2 cellular contexts compared by ENCODE assay signal in genomic region chr14:102314242-102315011, GRCh38.
A peak's percentile ranks its signal among the peaks of the same experiment; 100 is the strongest.
TF ChIP-seq lines count a peak whose summit lies in the region.

No MANE protein-coding gene starts in this region.

TF ChIP-seq in IMR-90, 13 proteins besides CTCF, POLR2A, EP300 and RAD21:
- TF ChIP-seq RCOR1 (IDR thresholded peaks at IDR 0.05; ENCODE audit: insufficient replicate concordance, low read length) = no peak
- TF ChIP-seq RFX5 (IDR thresholded peaks at IDR 0.05; ENCODE audit: low read depth, low read length) = no peak
- no peak for TF ChIP-seq CEBPB (IDR thresholded peaks at IDR 0.05; ENCODE audit: low read depth, low read length)
- no peak for TF ChIP-seq CHD1 (IDR thresholded peaks at IDR 0.05; ENCODE audit: low read depth, low read length)
- TF ChIP-seq, protein P1, sequence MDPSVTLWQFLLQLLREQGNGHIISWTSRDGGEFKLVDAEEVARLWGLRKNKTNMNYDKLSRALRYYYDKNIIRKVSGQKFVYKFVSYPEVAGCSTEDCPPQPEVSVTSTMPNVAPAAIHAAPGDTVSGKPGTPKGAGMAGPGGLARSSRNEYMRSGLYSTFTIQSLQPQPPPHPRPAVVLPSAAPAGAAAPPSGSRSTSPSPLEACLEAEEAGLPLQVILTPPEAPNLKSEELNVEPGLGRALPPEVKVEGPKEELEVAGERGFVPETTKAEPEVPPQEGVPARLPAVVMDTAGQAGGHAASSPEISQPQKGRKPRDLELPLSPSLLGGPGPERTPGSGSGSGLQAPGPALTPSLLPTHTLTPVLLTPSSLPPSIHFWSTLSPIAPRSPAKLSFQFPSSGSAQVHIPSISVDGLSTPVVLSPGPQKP (IDR thresholded peaks at IDR 0.05; ENCODE audit: borderline replicate concordance, low read depth, low read length) = no peak
- TF ChIP-seq SMC3 (IDR thresholded peaks at IDR 0.05; ENCODE audit: low read depth, low read length) = peak; percentile 82
- peak; percentile 76 for TF ChIP-seq BHLHE40 (IDR thresholded peaks at IDR 0.05; ENCODE audit: low read depth, low read length)
- TF ChIP-seq MAZ (IDR thresholded peaks at IDR 0.05; ENCODE audit: borderline replicate concordance, low read depth, low read length) = peak; percentile 38; the same call in 1 of the 2 replicates
- peak; percentile 99 for TF ChIP-seq MXI1 (IDR thresholded peaks at IDR 0.05; ENCODE audit: borderline replicate concordance, low read depth, low read length)
- peak; percentile 85 for TF ChIP-seq USF2 (IDR thresholded peaks at IDR 0.05; ENCODE audit: low read depth, low read length)
- TF ChIP-seq FOS (IDR thresholded peaks at IDR 0.05; ENCODE audit: low read depth, low read length) = no peak
- no peak for TF ChIP-seq MAFK (IDR thresholded peaks at IDR 0.05; ENCODE audit: low read depth, low read length)
- TF ChIP-seq NFE2L2 (IDR thresholded peaks at IDR 0.05; ENCODE audit: low read depth, low read length) = no peak
TF ChIP-seq in IMR-90: peak in this region for 5.

TF ChIP-seq in neural cell, 6 proteins besides CTCF, POLR2A, EP300 and RAD21:
- TF ChIP-seq, protein P2, sequence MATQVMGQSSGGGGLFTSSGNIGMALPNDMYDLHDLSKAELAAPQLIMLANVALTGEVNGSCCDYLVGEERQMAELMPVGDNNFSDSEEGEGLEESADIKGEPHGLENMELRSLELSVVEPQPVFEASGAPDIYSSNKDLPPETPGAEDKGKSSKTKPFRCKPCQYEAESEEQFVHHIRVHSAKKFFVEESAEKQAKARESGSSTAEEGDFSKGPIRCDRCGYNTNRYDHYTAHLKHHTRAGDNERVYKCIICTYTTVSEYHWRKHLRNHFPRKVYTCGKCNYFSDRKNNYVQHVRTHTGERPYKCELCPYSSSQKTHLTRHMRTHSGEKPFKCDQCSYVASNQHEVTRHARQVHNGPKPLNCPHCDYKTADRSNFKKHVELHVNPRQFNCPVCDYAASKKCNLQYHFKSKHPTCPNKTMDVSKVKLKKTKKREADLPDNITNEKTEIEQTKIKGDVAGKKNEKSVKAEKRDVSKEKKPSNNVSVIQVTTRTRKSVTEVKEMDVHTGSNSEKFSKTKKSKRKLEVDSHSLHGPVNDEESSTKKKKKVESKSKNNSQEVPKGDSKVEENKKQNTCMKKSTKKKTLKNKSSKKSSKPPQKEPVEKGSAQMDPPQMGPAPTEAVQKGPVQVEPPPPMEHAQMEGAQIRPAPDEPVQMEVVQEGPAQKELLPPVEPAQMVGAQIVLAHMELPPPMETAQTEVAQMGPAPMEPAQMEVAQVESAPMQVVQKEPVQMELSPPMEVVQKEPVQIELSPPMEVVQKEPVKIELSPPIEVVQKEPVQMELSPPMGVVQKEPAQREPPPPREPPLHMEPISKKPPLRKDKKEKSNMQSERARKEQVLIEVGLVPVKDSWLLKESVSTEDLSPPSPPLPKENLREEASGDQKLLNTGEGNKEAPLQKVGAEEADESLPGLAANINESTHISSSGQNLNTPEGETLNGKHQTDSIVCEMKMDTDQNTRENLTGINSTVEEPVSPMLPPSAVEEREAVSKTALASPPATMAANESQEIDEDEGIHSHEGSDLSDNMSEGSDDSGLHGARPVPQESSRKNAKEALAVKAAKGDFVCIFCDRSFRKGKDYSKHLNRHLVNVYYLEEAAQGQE (IDR thresholded peaks at IDR 0.05; ENCODE audit: borderline replicate concordance) = no peak
- TF ChIP-seq MXI1 (conservative IDR thresholded peaks at IDR 0.05; ENCODE audit: poor library complexity, severe bottlenecking) (peak; percentile 91), TAF1 (IDR thresholded peaks at IDR 0.05; ENCODE audit: low read depth) (no peak), EZH2 (IDR thresholded peaks at IDR 0.05; ENCODE audit: borderline replicate concordance, insufficient read depth, low read length, poor library complexity, severe bottlenecking) (no peak), POLR2AphosphoS5 (IDR thresholded peaks at IDR 0.05) (no peak), SMC3 (conservative IDR thresholded peaks at IDR 0.05; ENCODE audit: poor library complexity) (peak; percentile 93)
